Comparison of ENCODE assay signal across 8 cellular contexts in the genomic region with DNA sequence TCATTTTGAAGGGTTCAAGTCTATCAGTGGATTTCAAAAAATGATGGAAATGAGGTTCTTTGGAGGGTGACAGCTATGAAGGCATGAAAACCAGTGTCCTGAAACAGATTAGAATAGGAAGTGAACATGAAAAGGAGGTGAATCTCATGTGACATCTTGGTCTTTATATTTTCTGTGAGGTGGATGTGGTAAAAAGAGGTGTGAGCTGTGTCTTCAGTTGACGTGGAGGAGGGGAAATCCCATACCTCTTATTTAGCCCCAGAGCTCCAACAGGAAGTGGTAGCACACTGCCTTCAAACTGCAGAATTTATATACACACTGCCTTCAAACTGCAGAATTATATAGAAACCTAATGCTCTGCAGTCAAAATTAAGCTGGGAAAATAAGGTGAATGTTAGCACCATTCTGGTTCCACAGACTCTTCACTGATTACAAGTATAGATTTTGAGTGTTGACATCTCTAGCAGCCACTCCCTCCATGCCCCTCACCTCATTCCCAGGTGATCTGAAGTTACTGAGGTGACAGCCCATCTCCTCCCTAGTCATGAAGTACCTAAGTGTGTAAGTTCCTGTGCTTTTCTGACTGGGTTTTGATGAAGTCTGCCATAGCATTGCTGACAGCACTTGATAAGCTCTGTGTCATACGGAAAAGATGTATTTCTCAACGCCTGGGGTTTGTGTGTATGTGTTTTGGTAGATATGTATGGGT. TPM values are rescaled to one million over a fixed set of nuclear protein-coding genes. Genes with fewer than 3 reads are reported as not detected.
DNase-seq lines count a peak whose midpoint lies in the region; ATAC-seq lines count a peak whose summit lies in the region.

No MANE protein-coding gene starts in this region.

- peak overlapping the region; percentile 79 to 99 (median 97) for H3K4me3 Mint-ChIP-seq in naive thymus-derived CD4-positive, alpha-beta T cell

- DNase-seq in activated T-cell treated with anti-CD3 and anti-CD28 coated beads for 24 hours (ENCODE audit: low read depth) (peak; percentile 52), SHP77 treated with DMSO at 0.1 percent for 48 hours (lab: John Stamatoyannopoulos, UW) (no peak), D341Med (ENCODE audit: low spot score) (no peak), occipital lobe (lab: John Stamatoyannopoulos, UW) (no peak), dermis blood vessel endothelial cell (no peak)
- peak in 8 of 9 donors; percentile 34 to 93 (median 90) for DNase-seq in naive thymus-derived CD4-positive, alpha-beta T cell

- ATAC-seq in GM19043 (IDR thresholded peaks at IDR 0.05; ENCODE audit: low read depth, unreplicated experiment) (peak; percentile 42), HG03432 (IDR thresholded peaks at IDR 0.05; ENCODE audit: unreplicated experiment) (peak; percentile 38)
- peak; percentile 79 for ATAC-seq in naive thymus-derived CD4-positive, alpha-beta T cell

- CTCF ChIA-PET in naive thymus-derived CD4-positive, alpha-beta T cell (lab: Charles Lee), result interaction anchor here (0.7 to 2.2 kb wide), 13 partner anchors 9 to 85 kb away, joined by 3 to 9 read pairs (median 4); partner anchors contain the start of genes APH1B and RPS27L

- peaks cover 60 to 83% (median 73%) of the 10 kb centered on the region in 7 donors for H3K4me1 Mint-ChIP-seq in naive thymus-derived CD4-positive, alpha-beta T cell

- H3K9me3 ChIP-seq in naive thymus-derived CD4-positive, alpha-beta T cell (ENCODE audit: control insufficient read depth in 2 of 3, low read length in 3 of 3), result no peaks in the 10 kb centered on the region

- H3K27ac ChIP-seq in naive thymus-derived CD4-positive, alpha-beta T cell (ENCODE audit: low read depth, low read length), result peak overlapping the region; percentile 99

- peaks cover 0 to 31% (median 0%) of the 10 kb centered on the region in 5 donors for H3K36me3 Mint-ChIP-seq in naive thymus-derived CD4-positive, alpha-beta T cell

- H3K36me3 ChIP-seq in naive thymus-derived CD4-positive, alpha-beta T cell (ENCODE audit: control insufficient read depth in 2 of 3, insufficient read depth in 3 of 3, low read length in 3 of 3), result peaks cover 0 to 8% (median 0%) of the 10 kb centered on the region in 3 experiments

- peak overlapping the region; percentile 86 for H3K4me3 ChIP-seq in naive thymus-derived CD4-positive, alpha-beta T cell (ENCODE audit: low read length)

- no peaks in the 10 kb centered on the region for H3K27me3 ChIP-seq in naive thymus-derived CD4-positive, alpha-beta T cell (ENCODE audit: control insufficient read depth in 2 of 2, insufficient read depth in 2 of 2, low read length in 2 of 2)

- peaks cover 0 to 2% (median 0%) of the 10 kb centered on the region in 11 donors for H3K9me3 Mint-ChIP-seq in naive thymus-derived CD4-positive, alpha-beta T cell

- H3K27ac Mint-ChIP-seq in naive thymus-derived CD4-positive, alpha-beta T cell, result peak overlapping the region; percentile 84 to 99 (median 96)

- peaks cover 50 to 67% of the 10 kb centered on the region in 2 donors for H3K4me1 ChIP-seq in naive thymus-derived CD4-positive, alpha-beta T cell (ENCODE audit: control insufficient read depth in 2 of 2, insufficient read depth in 2 of 2, low read length in 2 of 2)

- POLR2A ChIA-PET in naive thymus-derived CD4-positive, alpha-beta T cell (lab: Charles Lee), result interaction anchor here (0.7 to 4.3 kb wide), 36 partner anchors 10 to 517 kb away, joined by 3 to 52 read pairs (median 5); partner anchors contain the start of genes APH1B and RPS27L

- intact Hi-C loops in naive thymus-derived CD4-positive, alpha-beta T cell (cut with micrococcal nuclease), result loop anchor here (1.0 to 5.0 kb wide), 13 partner anchors 8 to 1110 kb away; partner anchors contain the start of genes APH1B (in 1 of the 2), RPS27L (in 1 of the 2) and SNX1 (in 1 of the 2)

- no peaks in the 10 kb centered on the region for H3K27me3 Mint-ChIP-seq in naive thymus-derived CD4-positive, alpha-beta T cell

RNA-seq across cellular contexts. Expression of gene RAB8B, which starts 2.6 kb away (rescaled TPM):
- 100 to 1,000 TPM in 1 of 5 experiments, 10 to 100 TPM in 4; 37.2 to 100 (median 71.3) TPM for total RNA-seq in naive thymus-derived CD4-positive, alpha-beta T cell
- 10 to 100 TPM; 30.4 to 32.0 TPM for polyA plus RNA-seq in naive thymus-derived CD4-positive, alpha-beta T cell
- total RNA-seq in occipital lobe (134 TPM), dermis blood vessel endothelial cell (81.5 and 95.7 TPM in 2 replicates)

RNA-seq across cellular contexts. Expression of gene RPS27L, which starts 34.8 kb away (rescaled TPM):
- 100 to 1,000 TPM in 3 of 5 experiments, 10 to 100 TPM in 2; 38.7 to 248 (median 111) TPM for total RNA-seq in naive thymus-derived CD4-positive, alpha-beta T cell
- 100 to 1,000 TPM in 1 of 2 donors, 10 to 100 TPM in 1; 86.8 to 224 TPM for polyA plus RNA-seq in naive thymus-derived CD4-positive, alpha-beta T cell
- total RNA-seq in occipital lobe (20.0 TPM), dermis blood vessel endothelial cell (285 and 407 TPM in 2 replicates)

Comparison
In these comparisons a context has a peak if more than half of its experiments do, and no peak if none do; other contexts are left out.
1. DNase-seq: peak in activated T-cell treated with anti-CD3 and anti-CD28 coated beads for 24 hours (single experiment) and naive thymus-derived CD4-positive, alpha-beta T cell (8 of 9); none in SHP77 treated with DMSO at 0.1 percent for 48 hours (single experiment), D341Med (single experiment), occipital lobe (single experiment) and dermis blood vessel endothelial cell (single experiment).
2. Peak in every context shown above with its lines, with median percentiles within 50 percentile points of each other: ATAC-seq.